In the genomic region with DNA sequence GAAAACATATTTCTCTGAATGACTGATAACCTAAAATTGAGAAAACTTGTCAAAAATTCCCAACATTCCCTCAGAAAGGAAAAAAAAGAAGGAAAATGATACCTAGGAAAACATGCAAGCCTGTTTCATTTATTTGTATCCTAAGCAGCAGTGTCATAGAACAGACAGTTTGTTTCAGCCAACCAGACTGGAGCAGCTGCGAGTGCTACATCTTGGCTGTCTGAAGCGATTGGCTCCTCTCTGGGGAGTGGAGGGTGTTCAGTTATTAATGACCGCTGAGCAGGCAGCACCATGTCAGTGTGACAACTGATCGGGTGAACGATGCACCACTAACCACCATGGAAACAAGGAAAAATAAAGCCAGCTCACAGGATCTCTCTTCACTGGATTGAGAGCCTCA, we compare ENCODE assay signal across 8 cellular contexts. TPM values are rescaled to one million over a fixed set of nuclear protein-coding genes. Genes with fewer than 3 reads are reported as not detected.
DNase-seq lines count a peak whose midpoint lies in the region; ATAC-seq and TF ChIP-seq lines count a peak whose summit lies in the region.

Gene LRRN3 (plus strand): TSS at position 294 of the 400 bp plus-strand sequence. CDS start 31,646 bp downstream, outside the sequence.

- H3K4me3 Mint-ChIP-seq in CD8-positive, alpha-beta memory T cell, result peak within 1 kb of the TSS; percentile 74 to 92 (median 83)
- peak within 1 kb of the TSS; percentile 99 for H3K4me3 Mint-ChIP-seq in activated naive CD8-positive, alpha-beta T cell treated with anti-CD3 and anti-CD28 coated beads, Interleukin-2, amount 10 ng/mL, durations not matched to agents 7 days and 5 days

- intact Hi-C loops in left ventricle myocardium inferior (cut with micrococcal nuclease) (no loop called here), prostate gland (cut with DNase I) (loop anchor here (10.0 kb wide), 2 partner anchors 644 to 1246 kb away; no protein-coding TSS in a partner anchor), lower leg skin (cut with DNase I; ENCODE audit: low total_unique reads) (no loop called here)

- TF ChIP-seq POLR2A in prostate gland (IDR thresholded peaks at IDR 0.05) (no peak), lower leg skin (IDR thresholded peaks at IDR 0.05) (no peak)

- H3K27ac Mint-ChIP-seq in CD8-positive, alpha-beta memory T cell, result peak within 1 kb of the TSS in 6 of 8 donors; percentile 64 to 91 (median 77)
- peak within 1 kb of the TSS; percentile 97 for H3K27ac Mint-ChIP-seq in activated naive CD8-positive, alpha-beta T cell treated with anti-CD3 and anti-CD28 coated beads, Interleukin-2, amount 10 ng/mL, durations not matched to agents 7 days and 5 days

- peak; percentile 91 for ATAC-seq in activated naive CD8-positive, alpha-beta T cell treated with anti-CD3 and anti-CD28 coated beads, Interleukin-2, amount 10 ng/mL, durations not matched to agents 7 days and 5 days (ENCODE audit: low read depth)

- H3K4me1 ChIP-seq in CD8-positive, alpha-beta memory T cell (ENCODE audit: insufficient read depth, low read length), result peaks cover 12% of the 10 kb centered on the region
- H3K4me1 ChIP-seq in left ventricle myocardium inferior (peaks cover 44% of the 10 kb centered on the region), prostate gland (replicated peaks) (no peaks in the 10 kb centered on the region)

- no peaks in the 10 kb centered on the region for H3K9me3 ChIP-seq in CD8-positive, alpha-beta memory T cell (ENCODE audit: low read length)
- H3K9me3 ChIP-seq in left ventricle myocardium inferior (replicated peaks), result no peaks in the 10 kb centered on the region
- H3K9me3 ChIP-seq in prostate gland, result no peaks in the 10 kb centered on the region

- H3K4me1 Mint-ChIP-seq in CD8-positive, alpha-beta memory T cell, result peaks cover 15 to 50% (median 41%) of the 10 kb centered on the region in 3 donors
- peaks cover 39% of the 10 kb centered on the region for H3K4me1 Mint-ChIP-seq in activated naive CD8-positive, alpha-beta T cell treated with anti-CD3 and anti-CD28 coated beads, Interleukin-2, amount 10 ng/mL, durations not matched to agents 7 days and 5 days

- H3K9me3 Mint-ChIP-seq in CD8-positive, alpha-beta memory T cell, result no peaks in the 10 kb centered on the region
- H3K9me3 Mint-ChIP-seq in activated naive CD8-positive, alpha-beta T cell treated with anti-CD3 and anti-CD28 coated beads, Interleukin-2, amount 10 ng/mL, durations not matched to agents 7 days and 5 days, result no peaks in the 10 kb centered on the region

- DNase-seq in CD8-positive, alpha-beta memory T cell, result peak in 2 of 5 donors; percentile 55 to 62
- DNase-seq in NCI-H446 (lab: John Stamatoyannopoulos, UW) (peak; percentile 37 to 81), left ventricle myocardium inferior (peak; percentile 38), skeletal muscle cell (ENCODE audit: low read depth) (no peak), prostate gland (ENCODE audit: low spot score) (no peak), T-helper 9 cell (no peak), lower leg skin (ENCODE audit: low spot score in 2 of 2) (no peak)
- DNase-seq in activated naive CD8-positive, alpha-beta T cell treated with anti-CD3 and anti-CD28 coated beads, Interleukin-2, amount 10 ng/mL, durations not matched to agents 7 days and 5 days, result peak; percentile 71

- H3K27ac ChIP-seq in CD8-positive, alpha-beta memory T cell (ENCODE audit: low read depth, low read length), result no peak within 1 kb of the TSS
- H3K27ac ChIP-seq in left ventricle myocardium inferior (replicated peaks), result peak within 1 kb of the TSS; percentile 25
- no peak within 1 kb of the TSS for H3K27ac ChIP-seq in prostate gland

- 52% methylated on average over 5 of the region's 5 CpGs for WGBS in prostate gland
- WGBS in lower leg skin, 2 donors, result 49 to 53% methylated on average over 5 of the region's 5 CpGs

- H3K36me3 Mint-ChIP-seq in CD8-positive, alpha-beta memory T cell, result peaks cover 0 to 31% (median 0%) of the 10 kb centered on the region in 3 donors
- H3K36me3 Mint-ChIP-seq in activated naive CD8-positive, alpha-beta T cell treated with anti-CD3 and anti-CD28 coated beads, Interleukin-2, amount 10 ng/mL, durations not matched to agents 7 days and 5 days, result peaks cover 43% of the 10 kb centered on the region

- no peaks in the 10 kb centered on the region for H3K36me3 ChIP-seq in CD8-positive, alpha-beta memory T cell (ENCODE audit: insufficient read depth, low read length)
- H3K36me3 ChIP-seq in left ventricle myocardium inferior (no peaks in the 10 kb centered on the region), prostate gland (no peaks in the 10 kb centered on the region)

- POLR2A ChIA-PET in CD8-positive, alpha-beta memory T cell (lab: Charles Lee), result interaction anchor here (0.6 to 1.1 kb wide), 3 partner anchors 77 to 487 kb away, joined by 3 to 5 read pairs (median 3); no protein-coding TSS in a partner anchor
- POLR2A ChIA-PET in activated naive CD8-positive, alpha-beta T cell treated with anti-CD3 and anti-CD28 coated beads, Interleukin-2, amount 10 ng/mL, durations not matched to agents 7 days and 5 days (lab: Charles Lee), result interaction anchor here (0.9 to 10.0 kb wide), 11 partner anchors 8 to 78 kb away, joined by 3 to 150 read pairs (median 7); no protein-coding TSS in a partner anchor

- TF ChIP-seq CTCF in left ventricle myocardium inferior (IDR thresholded peaks at IDR 0.05; ENCODE audit: borderline replicate concordance), result no peak
- TF ChIP-seq CTCF in prostate gland (IDR thresholded peaks at IDR 0.05), result no peak
- no peak for TF ChIP-seq CTCF in lower leg skin (IDR thresholded peaks at IDR 0.05)

- H3K4me3 ChIP-seq in CD8-positive, alpha-beta memory T cell (ENCODE audit: low read length), result peak within 1 kb of the TSS; percentile 16
- H3K4me3 ChIP-seq in left ventricle myocardium inferior (peak within 1 kb of the TSS; percentile 66), skeletal muscle cell (ENCODE audit: low read depth, low read length) (peak within 1 kb of the TSS; percentile 36), prostate gland (peak within 1 kb of the TSS in 1 of 2 donors; percentile 3), lower leg skin (ENCODE audit: low read depth, poor library complexity, severe bottlenecking) (no peak within 1 kb of the TSS)

- CTCF ChIA-PET in CD8-positive, alpha-beta memory T cell (lab: Charles Lee), result no interaction called here

- H3K27me3 Mint-ChIP-seq in CD8-positive, alpha-beta memory T cell, result peaks cover 0 to 1% of the 10 kb centered on the region in 2 donors
- H3K27me3 Mint-ChIP-seq in activated naive CD8-positive, alpha-beta T cell treated with anti-CD3 and anti-CD28 coated beads, Interleukin-2, amount 10 ng/mL, durations not matched to agents 7 days and 5 days, result no peaks in the 10 kb centered on the region

- no peaks in the 10 kb centered on the region for H3K27me3 ChIP-seq in CD8-positive, alpha-beta memory T cell (ENCODE audit: insufficient read depth, low read length, poor library complexity, severe bottlenecking)
- no peaks in the 10 kb centered on the region for H3K27me3 ChIP-seq in left ventricle myocardium inferior (ENCODE audit: low read depth)
- no peaks in the 10 kb centered on the region for H3K27me3 ChIP-seq in prostate gland (replicated peaks; ENCODE audit: insufficient read depth)

RNA-seq across cellular contexts. Expression of gene LRRN3, which starts in this region (rescaled TPM):
- 100 to 1,000 TPM in 1 of 2 experiments, 10 to 100 TPM in 1; 91.4 to 101 TPM for total RNA-seq in CD8-positive, alpha-beta memory T cell
- polyA plus RNA-seq in CD8-positive, alpha-beta memory T cell, result 18.8 TPM
- 100 to 1,000 TPM; 187 to 193 TPM for total RNA-seq in activated naive CD8-positive, alpha-beta T cell treated with anti-CD3 and anti-CD28 coated beads, Interleukin-2, amount 10 ng/mL, durations not matched to agents 7 days and 5 days
- total RNA-seq in left ventricle myocardium inferior, result 7.4 TPM
- total RNA-seq in prostate gland, result 10 to 100 TPM in 1 of 2 donors, under 1 TPM in 1; 0.32 to 41.5 TPM
- under 1 TPM in 1 of 4 donors, not detected in 3; 0.16 TPM for total RNA-seq in lower leg skin

Comparison
In these comparisons a context has a peak if more than half of its experiments do, and no peak if none do; other contexts are left out.
1. DNase-seq: peak in NCI-H446 (2 of 2), activated naive CD8-positive, alpha-beta T cell treated with anti-CD3 and anti-CD28 coated beads, Interleukin-2, amount 10 ng/mL, durations not matched to agents 7 days and 5 days (single experiment) and left ventricle myocardium inferior (single experiment); none in skeletal muscle cell (single experiment), prostate gland (single experiment), T-helper 9 cell (single experiment) and lower leg skin (0 of 2).